In the genomic region with DNA sequence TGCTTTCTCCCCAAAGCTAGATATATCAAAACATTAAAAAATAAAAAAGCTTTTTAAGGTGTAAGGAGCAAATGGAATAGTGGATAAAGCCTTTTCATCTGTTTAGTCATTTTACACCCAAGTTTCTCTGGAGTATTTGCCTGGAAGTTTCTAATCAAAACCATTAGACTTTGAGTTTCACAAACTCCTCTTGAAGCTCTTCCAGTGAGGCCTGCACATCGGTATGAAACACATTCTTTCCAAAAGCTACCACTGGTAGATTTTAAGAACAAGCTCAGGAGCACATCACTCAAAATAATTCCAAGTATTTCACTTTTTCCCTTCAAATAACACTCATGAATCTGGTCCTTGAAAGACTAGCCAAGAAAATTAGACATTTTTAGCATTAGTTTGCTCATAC, we compare ENCODE assay signal across 27 cellular contexts. TPM values are rescaled to one million over a fixed set of nuclear protein-coding genes. Genes with fewer than 3 reads are reported as not detected.
A peak's percentile ranks its signal among the peaks of the same experiment; 100 is the strongest.
DNase-seq lines count a peak whose midpoint lies in the region; ATAC-seq, FAIRE-seq and TF ChIP-seq lines count a peak whose summit lies in the region.
"Had no signal": no experiment of that assay in that cellular context is flagged by ENCODE, and none has a peak within 500 bp of the region (broad histone marks: within the 10 kb centered on the region; RNA-seq: fewer than 3 reads in every experiment).

No MANE protein-coding gene starts in this region.

- H4K8ac ChIP-seq in mesenchymal stem cell (ENCODE audit: low read length) = no peak overlapping the region

- H2BK120ac ChIP-seq in mesenchymal stem cell (ENCODE audit: low read depth, low read length) = no peak overlapping the region

- WGBS in mesenchymal stem cell = 90% methylated on average over 1 of the region's 1 CpG

- DNase-seq in CD8-positive, alpha-beta memory T cell = no peak
- no peak for DNase-seq in astrocyte (ENCODE audit: low read depth)
- DNase-seq in mesenchymal stem cell = no peak
- no peak for DNase-seq in HUDEP-2 (lab: John Stamatoyannopoulos, UW; ENCODE audit: unreplicated experiment in 76 of 76)
- no peak for DNase-seq in OCI-M1 (lab: John Stamatoyannopoulos, UW)
- no peak for DNase-seq in NCI-H2196 treated with DMSO at 0.1 percent for 48 hours (lab: John Stamatoyannopoulos, UW; ENCODE audit: unreplicated experiment)
- DNase-seq: activated CD4-positive, alpha-beta T cell treated with anti-CD3 and anti-CD28 coated beads for 48 hours; Calu3; glutamatergic neuron; HFFc6; Kasumi-1; kidney; natural killer cell; NCI-H510A treated with DMSO at 0.1 percent for 48 hours; PC-9; small intestine; stimulated activated CD4-positive, alpha-beta T cell treated with anti-CD3 and anti-CD28 coated beads, Interleukin-2, amount 100 ng/mL, for 24 hours; T-helper 9 cell; upper lobe of left lung had no signal

- H3K4me1 Mint-ChIP-seq in CD8-positive, alpha-beta memory T cell = peaks cover 66 to 89% (median 84%) of the 10 kb centered on the region in 3 donors
- H3K4me1 Mint-ChIP-seq in astrocyte (ENCODE audit: low read depth, unreplicated experiment) = peaks cover 35% of the 10 kb centered on the region

- H4K91ac ChIP-seq in mesenchymal stem cell (ENCODE audit: low read length) = no peak overlapping the region

- H2AFZ ChIP-seq in ACC112 (ENCODE audit: low read length, unreplicated experiment) (no peak overlapping the region), astrocyte (ENCODE audit: low read depth, low read length) (no peak overlapping the region), mesenchymal stem cell (ENCODE audit: low read depth, low read length) (no peak overlapping the region)
- H2AFZ ChIP-seq: GM23338, PC-9 had no signal

- no peak overlapping the region for H2BK12ac ChIP-seq in mesenchymal stem cell (ENCODE audit: low read length in 2 of 2)

- TF ChIP-seq CTCF in astrocyte (IDR thresholded peaks at IDR 0.05; ENCODE audit: insufficient read depth, low read depth, low read length) = no peak

- H3K9me3 Mint-ChIP-seq in CD8-positive, alpha-beta memory T cell = no peaks in the 10 kb centered on the region
- H3K9me3 Mint-ChIP-seq in astrocyte (ENCODE audit: unreplicated experiment) = no peaks in the 10 kb centered on the region
- H3K9me3 Mint-ChIP-seq: GM23338, HFFc6, natural killer cell had no signal

- no peak overlapping the region for H3K23ac ChIP-seq in mesenchymal stem cell (ENCODE audit: low read length in 2 of 2)

- H3K36me3 Mint-ChIP-seq in CD8-positive, alpha-beta memory T cell = peaks cover 0 to 66% (median 16%) of the 10 kb centered on the region in 3 donors
- peaks cover 12% of the 10 kb centered on the region for H3K36me3 Mint-ChIP-seq in astrocyte (ENCODE audit: low read depth, unreplicated experiment)
- H3K36me3 Mint-ChIP-seq: natural killer cell had no signal

- H3K4me3 Mint-ChIP-seq in CD8-positive, alpha-beta memory T cell = peak overlapping the region in 1 of 7 donors; percentile 52
- H3K4me3 Mint-ChIP-seq in astrocyte (ENCODE audit: unreplicated experiment) = peak overlapping the region; percentile 37
- H3K4me3 Mint-ChIP-seq: GM23338, natural killer cell had no signal

- CTCF ChIA-PET in CD8-positive, alpha-beta memory T cell (lab: Charles Lee) = interaction anchor here (1.7 kb wide), 1 partner anchor 70 kb away, joined by 4 read pairs; no protein-coding TSS in a partner anchor

- no peak overlapping the region for H2AK5ac ChIP-seq in mesenchymal stem cell (ENCODE audit: low read length, severe bottlenecking)

- no peak for FAIRE-seq in astrocyte (lab: Jason Lieb, UNC)
- FAIRE-seq: GM12892, HepG2, kidney, small intestine had no signal

- H4K20me1 ChIP-seq in astrocyte (ENCODE audit: insufficient read depth, low read length) = peaks cover 94% of the 10 kb centered on the region

- H3K27me3 Mint-ChIP-seq in CD8-positive, alpha-beta memory T cell = no peaks in the 10 kb centered on the region
- H3K27me3 Mint-ChIP-seq in astrocyte (ENCODE audit: low read depth, unreplicated experiment) = no peaks in the 10 kb centered on the region

- no peak overlapping the region for H2BK5ac ChIP-seq in mesenchymal stem cell (ENCODE audit: low read depth, low read length, poor library complexity, severe bottlenecking)

- H3K27me3 ChIP-seq in ACC112 (ENCODE audit: insufficient read depth, low read length) (no peaks in the 10 kb centered on the region), astrocyte (ENCODE audit: insufficient read depth, low read length) (no peaks in the 10 kb centered on the region), mesenchymal stem cell (ENCODE audit: control insufficient read depth in 1 of 2, insufficient read depth in 1 of 2, low read length in 2 of 2) (no peaks in the 10 kb centered on the region)
- no peaks in the 10 kb centered on the region for H3K27me3 ChIP-seq in CD8-positive, alpha-beta memory T cell (ENCODE audit: insufficient read depth, low read length, poor library complexity, severe bottlenecking)
- H3K27me3 ChIP-seq: BLaER1 treated with 17β-estradiol and CSF1 and Interleukin-3, amounts not matched to agents 10 nM and 100 nM; upper lobe of left lung had no signal

- 0 out of 2 replicates have a peak overlapping the region, but pooled peaks have one; percentile 6 for H3K27ac ChIP-seq in ACC112 (ENCODE audit: low read depth, low read length)
- no peak overlapping the region for H3K27ac ChIP-seq in CD8-positive, alpha-beta memory T cell (ENCODE audit: low read depth, low read length)
- no peak overlapping the region for H3K27ac ChIP-seq in astrocyte (ENCODE audit: low read depth, low read length)
- H3K27ac ChIP-seq in mesenchymal stem cell (ENCODE audit: low read length, poor library complexity, severe bottlenecking) = no peak overlapping the region
- H3K27ac ChIP-seq: BLaER1 treated with 17β-estradiol and CSF1 and Interleukin-3, amounts not matched to agents 10 nM and 100 nM; HL-60; PC-9 had no signal

- H2BK15ac ChIP-seq in mesenchymal stem cell (ENCODE audit: low read depth, poor library complexity, severe bottlenecking) = no peak overlapping the region

- no peak overlapping the region for H3K14ac ChIP-seq in mesenchymal stem cell (ENCODE audit: low read length in 2 of 2)

- peak overlapping the region in 5 of 8 donors; percentile 1 to 52 (median 18) for H3K27ac Mint-ChIP-seq in CD8-positive, alpha-beta memory T cell
- no peak overlapping the region for H3K27ac Mint-ChIP-seq in astrocyte (ENCODE audit: unreplicated experiment)
- H3K27ac Mint-ChIP-seq: GM23338 had no signal

- no peak for ATAC-seq in HG02623 (IDR thresholded peaks at IDR 0.05; ENCODE audit: unreplicated experiment)
- ATAC-seq: GM23338, HepG2, natural killer cell, Right ventricle myocardium inferior had no signal

- H3K4me1 ChIP-seq in ACC112 (ENCODE audit: control insufficient read depth, insufficient read depth, low read length, unreplicated experiment) (peaks cover 38% of the 10 kb centered on the region), astrocyte (ENCODE audit: insufficient read depth, low read length) (peaks cover 12% of the 10 kb centered on the region), mesenchymal stem cell (ENCODE audit: control insufficient read depth, insufficient read depth, low read depth, low read length) (peaks cover 4% of the 10 kb centered on the region)
- H3K4me1 ChIP-seq in CD8-positive, alpha-beta memory T cell (ENCODE audit: insufficient read depth, low read length) = peaks cover 55% of the 10 kb centered on the region

- H3K36me3 ChIP-seq in ACC112 (ENCODE audit: insufficient read depth, low read length) = peaks cover 32% of the 10 kb centered on the region
- H3K36me3 ChIP-seq in CD8-positive, alpha-beta memory T cell (ENCODE audit: insufficient read depth, low read length) = peaks cover 16% of the 10 kb centered on the region
- peaks cover 23% of the 10 kb centered on the region for H3K36me3 ChIP-seq in astrocyte (ENCODE audit: insufficient read depth, low read length)
- peaks cover 14 to 63% of the 10 kb centered on the region in 2 experiments for H3K36me3 ChIP-seq in mesenchymal stem cell (ENCODE audit: control insufficient read depth in 1 of 2, insufficient read depth in 2 of 2, low read depth in 1 of 2, low read length in 2 of 2)

- no peak overlapping the region for H3K18ac ChIP-seq in mesenchymal stem cell (ENCODE audit: low read depth in 1 of 2, low read length in 2 of 2)

- H3K9ac ChIP-seq in astrocyte (ENCODE audit: low read length) (no peak overlapping the region), mesenchymal stem cell (ENCODE audit: low read length) (peak overlapping the region; percentile 36)

- H3K79me1 ChIP-seq in mesenchymal stem cell (replicated peaks; ENCODE audit: low read length, poor library complexity, severe bottlenecking) = no peaks in the 10 kb centered on the region

- H3K4ac ChIP-seq in mesenchymal stem cell (ENCODE audit: low read depth in 1 of 2, low read length in 2 of 2) = no peak overlapping the region

- H3K4me2 ChIP-seq in astrocyte (ENCODE audit: low read length) (no peak overlapping the region), mesenchymal stem cell (ENCODE audit: low read length, poor library complexity, severe bottlenecking) (no peak overlapping the region)
- H3K4me2 ChIP-seq: GM23338 had no signal

- H3K79me2 ChIP-seq in ACC112 (ENCODE audit: control insufficient read depth, insufficient read depth, low read length, unreplicated experiment) (peaks cover 96% of the 10 kb centered on the region), astrocyte (ENCODE audit: insufficient read depth, low read length) (peaks cover 98% of the 10 kb centered on the region)

- H3K4me3 ChIP-seq in ACC112 (ENCODE audit: low read depth, low read length) = no peak overlapping the region
- no peak overlapping the region for H3K4me3 ChIP-seq in CD8-positive, alpha-beta memory T cell (ENCODE audit: low read length)
- H3K4me3 ChIP-seq in astrocyte (ENCODE audit: insufficient read depth, low read depth, low read length) = no peak overlapping the region
- peak overlapping the region in 1 of 2 experiments; percentile 98 for H3K4me3 ChIP-seq in mesenchymal stem cell (ENCODE audit: insufficient read depth in 1 of 2, low read depth in 1 of 2, low read length in 2 of 2)
- H3K4me3 ChIP-seq: BLaER1 treated with 17β-estradiol and CSF1 and Interleukin-3, amounts not matched to agents 10 nM and 100 nM; GM23338; PC-9; upper lobe of left lung had no signal

- H3K9me3 ChIP-seq in CD8-positive, alpha-beta memory T cell (ENCODE audit: low read length) = no peaks in the 10 kb centered on the region
- H3K9me3 ChIP-seq in astrocyte (ENCODE audit: insufficient read depth, low read depth, low read length) (no peaks in the 10 kb centered on the region), mesenchymal stem cell (ENCODE audit: control insufficient read depth, low read length) (no peaks in the 10 kb centered on the region)
- H3K9me3 ChIP-seq: BLaER1 treated with 17β-estradiol and CSF1 and Interleukin-3, amounts not matched to agents 10 nM and 100 nM; upper lobe of left lung had no signal

- POLR2A ChIA-PET in CD8-positive, alpha-beta memory T cell (lab: Charles Lee) = no interaction called here

RNA-seq across cellular contexts. Expression of a gene that starts 5.7 kb away (rescaled TPM):
- total RNA-seq in CD8-positive, alpha-beta memory T cell = 10 to 100 TPM; 14.1 to 17.1 TPM
- 46.3 TPM for polyA plus RNA-seq in CD8-positive, alpha-beta memory T cell
- total RNA-seq in astrocyte = 6.5 and 7.3 TPM in 2 replicates
- polyA plus RNA-seq in mesenchymal stem cell (2013, experiment 1 of 2) = 4.2 TPM
- 4.0 TPM for polyA plus RNA-seq in mesenchymal stem cell (2013, experiment 2 of 2)

RNA-seq across cellular contexts. Expression of a gene that starts 11.6 kb away (rescaled TPM):
- 1,000 to 10,000 TPM; 2,341 to 2,398 TPM for total RNA-seq in CD8-positive, alpha-beta memory T cell
- polyA plus RNA-seq in CD8-positive, alpha-beta memory T cell = 1,821 TPM
- 1,553 and 1,656 TPM in 2 replicates for total RNA-seq in astrocyte
- polyA plus RNA-seq in mesenchymal stem cell (2013, experiment 1 of 2) = 2,784 TPM
- 2,751 TPM for polyA plus RNA-seq in mesenchymal stem cell (2013, experiment 2 of 2)

RNA-seq across cellular contexts. Expression of a gene that starts 32.2 kb away (rescaled TPM):
- 10 to 100 TPM; 35.2 to 42.7 TPM for total RNA-seq in CD8-positive, alpha-beta memory T cell
- polyA plus RNA-seq in CD8-positive, alpha-beta memory T cell = 2.2 TPM
- 20.9 and 21.8 TPM in 2 replicates for total RNA-seq in astrocyte
- polyA plus RNA-seq in mesenchymal stem cell (2013, experiment 1 of 2) = 19.1 TPM
- 19.0 TPM for polyA plus RNA-seq in mesenchymal stem cell (2013, experiment 2 of 2)

RNA-seq across cellular contexts. Expression of a gene that starts 50.3 kb away (rescaled TPM):
- total RNA-seq in CD8-positive, alpha-beta memory T cell = 1 to 10 TPM; 2.2 to 2.3 TPM
- polyA plus RNA-seq in CD8-positive, alpha-beta memory T cell = 0.74 TPM
- 0.22 and 0.27 TPM in 2 replicates for total RNA-seq in astrocyte
- polyA plus RNA-seq in mesenchymal stem cell (2013, experiment 1 of 2) = 1.8 TPM
- polyA plus RNA-seq in mesenchymal stem cell (2013, experiment 2 of 2) = 1.4 TPM
- total RNA-seq: HepG2 had no signal
